18 cellular contexts compared by ENCODE assay signal in the genomic region with DNA sequence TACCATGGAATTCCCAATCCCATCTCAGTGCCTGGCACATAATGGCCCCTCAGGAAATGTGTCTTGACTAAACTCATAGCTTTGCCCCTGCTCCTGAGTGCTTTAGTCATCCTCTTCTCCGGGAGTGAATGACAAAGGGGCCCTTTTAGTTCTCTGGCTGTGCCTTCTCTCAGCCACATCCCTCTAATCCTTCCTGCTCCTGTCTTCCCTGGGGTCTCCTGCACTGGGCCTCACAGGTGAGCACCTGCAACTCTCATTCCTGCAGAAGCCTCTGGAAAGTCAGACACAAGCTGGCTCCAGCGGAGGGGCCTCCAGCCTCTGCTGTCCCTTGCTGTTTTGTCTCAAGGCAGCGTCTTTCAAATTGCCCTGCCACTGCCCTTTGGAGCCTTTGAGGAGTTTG. TPM values are rescaled to one million over a fixed set of nuclear protein-coding genes. Genes with fewer than 3 reads are reported as not detected.
"Had no signal": no experiment of that assay in that cellular context is flagged by ENCODE, and none has a peak within 500 bp of the region (broad histone marks: within the 10 kb centered on the region; RNA-seq: fewer than 3 reads in every experiment).

No MANE protein-coding gene starts in this region.

- H3K4me3 Mint-ChIP-seq: activated B cell treated with CpG ODN at 0.5 μM for 24 hours; activated naive CD8-positive, alpha-beta T cell treated with anti-CD3 and anti-CD28 coated beads for 36 hours had no signal

- H3K4me3 ChIP-seq: breast epithelium, heart right ventricle, skin epidermis, thyroid gland, vagina had no signal

- DNase-seq: activated B cell treated with CpG ODN at 0.5 μM for 24 hours; activated gamma-delta T cell; activated naive CD8-positive, alpha-beta T cell treated with anti-CD3 and anti-CD28 coated beads for 36 hours; activated T-cell treated with anti-CD3 and anti-CD28 coated beads, Interleukin-2, amount 50 U/mL, for 48 hours; anterior cingulate cortex; foreskin melanocyte; heart right ventricle; stimulated activated CD4-positive, alpha-beta T cell treated with anti-CD3 and anti-CD28 coated beads, Interleukin-4, amount 100 ng/mL, for 4 hours; T-helper 1 cell; thyroid gland had no signal

- H3K79me2 ChIP-seq: parathyroid adenoma had no signal

- H3K27ac ChIP-seq: breast epithelium, heart right ventricle, parathyroid adenoma, skin epidermis, thyroid gland, vagina had no signal

- H3K9me3 Mint-ChIP-seq: activated B cell treated with CpG ODN at 0.5 μM for 24 hours; activated naive CD8-positive, alpha-beta T cell treated with anti-CD3 and anti-CD28 coated beads for 36 hours had no signal

- H3K36me3 ChIP-seq: breast epithelium, heart right ventricle, thyroid gland, vagina had no signal

- H3K4me1 ChIP-seq: breast epithelium, parathyroid adenoma, thyroid gland, vagina had no signal

- H3K9me3 ChIP-seq: breast epithelium, heart right ventricle, thyroid gland, vagina had no signal

- H3K36me3 Mint-ChIP-seq: activated naive CD8-positive, alpha-beta T cell treated with anti-CD3 and anti-CD28 coated beads for 36 hours had no signal

- H2AFZ ChIP-seq: parathyroid adenoma had no signal

- H3K27me3 ChIP-seq: breast epithelium, thyroid gland, vagina had no signal

- H3K27ac Mint-ChIP-seq: activated B cell treated with CpG ODN at 0.5 μM for 24 hours; activated naive CD8-positive, alpha-beta T cell treated with anti-CD3 and anti-CD28 coated beads for 36 hours had no signal

RNA-seq across cellular contexts. Expression of a gene that starts 14.0 kb away (rescaled TPM):
- total RNA-seq: activated B cell treated with CpG ODN at 0.5 μM for 24 hours; activated naive CD8-positive, alpha-beta T cell treated with anti-CD3 and anti-CD28 coated beads for 36 hours; breast epithelium; endothelial cell of umbilical vein; heart right ventricle; lower leg skin; mesenteric fat pad; myocyte; thyroid gland; vagina had no signal
- polyA plus RNA-seq: endothelial cell of umbilical vein, heart right ventricle had no signal
